1 cellular context compared by ENCODE assay signal in genomic region chr1:151762941-151763921, GRCh38.
TF ChIP-seq lines count a peak whose summit lies in the region.

TSS of gene MRPL9 (minus strand) at chr1:151763496. CDS start at chr1:151763479, 17 bp downstream.

TF ChIP-seq in WTC11, 78 proteins besides CTCF, POLR2A, EP300 and RAD21 (continued from another document and continues in another):
- TF ChIP-seq IRF2 (CRISPR knock-in tag; IDR thresholded peaks at IDR 0.05; ENCODE audit: borderline replicate concordance, low read depth) (no peak), JAZF1 (CRISPR knock-in tag; IDR thresholded peaks at IDR 0.05) (no peak), TCF7 (CRISPR knock-in tag; IDR thresholded peaks at IDR 0.05; ENCODE audit: low read depth) (no peak), PREB (CRISPR knock-in tag; IDR thresholded peaks at IDR 0.05; ENCODE audit: borderline replicate concordance) (no peak), AR (CRISPR knock-in tag; IDR thresholded peaks at IDR 0.05) (no peak), NR3C1 (CRISPR knock-in tag; conservative IDR thresholded peaks at IDR 0.05; ENCODE audit: low read depth) (no peak), ZNF416 (CRISPR knock-in tag; IDR thresholded peaks at IDR 0.05) (no peak), ZNF232 (CRISPR knock-in tag; IDR thresholded peaks at IDR 0.05) (no peak), SP1 (CRISPR knock-in tag; conservative IDR thresholded peaks at IDR 0.05) (peak; percentile 60), CBFB (CRISPR knock-in tag; IDR thresholded peaks at IDR 0.05; ENCODE audit: low read depth) (no peak), KAT7 (CRISPR knock-in tag; IDR thresholded peaks at IDR 0.05; ENCODE audit: borderline replicate concordance) (0 out of 2 replicates have a peak, but pooled peaks have one; percentile 49), AFF4 (CRISPR knock-in tag; IDR thresholded peaks at IDR 0.05; ENCODE audit: borderline replicate concordance) (no peak), TEAD4 (CRISPR knock-in tag; IDR thresholded peaks at IDR 0.05) (no peak), HMGA2 (CRISPR knock-in tag; IDR thresholded peaks at IDR 0.05) (no peak), FOXP4 (CRISPR knock-in tag; IDR thresholded peaks at IDR 0.05) (no peak), USF2 (CRISPR knock-in tag; IDR thresholded peaks at IDR 0.05) (no peak), ZSCAN18 (CRISPR knock-in tag; IDR thresholded peaks at IDR 0.05) (no peak), NFE2L1 (CRISPR knock-in tag; IDR thresholded peaks at IDR 0.05) (no peak), GABPB1 (CRISPR knock-in tag; IDR thresholded peaks at IDR 0.05) (no peak), GRHL2 (CRISPR knock-in tag; IDR thresholded peaks at IDR 0.05; ENCODE audit: insufficient replicate concordance, severe bottlenecking) (no peak), SMAD3 (CRISPR knock-in tag; IDR thresholded peaks at IDR 0.05; ENCODE audit: borderline replicate concordance) (no peak), ZBTB21 (CRISPR knock-in tag; IDR thresholded peaks at IDR 0.05; ENCODE audit: borderline replicate concordance) (no peak), ZNF281 (CRISPR knock-in tag; IDR thresholded peaks at IDR 0.05) (no peak), RORB (CRISPR knock-in tag; IDR thresholded peaks at IDR 0.05) (no peak), TP53 (CRISPR knock-in tag; IDR thresholded peaks at IDR 0.05) (no peak), ZNF512 (CRISPR knock-in tag; IDR thresholded peaks at IDR 0.05; ENCODE audit: borderline replicate concordance) (no peak), FOXK1 (CRISPR knock-in tag; IDR thresholded peaks at IDR 0.05) (peak; percentile 91), ZNF219 (CRISPR knock-in tag; IDR thresholded peaks at IDR 0.05; ENCODE audit: borderline replicate concordance) (no peak)
- TF ChIP-seq, protein P1, sequence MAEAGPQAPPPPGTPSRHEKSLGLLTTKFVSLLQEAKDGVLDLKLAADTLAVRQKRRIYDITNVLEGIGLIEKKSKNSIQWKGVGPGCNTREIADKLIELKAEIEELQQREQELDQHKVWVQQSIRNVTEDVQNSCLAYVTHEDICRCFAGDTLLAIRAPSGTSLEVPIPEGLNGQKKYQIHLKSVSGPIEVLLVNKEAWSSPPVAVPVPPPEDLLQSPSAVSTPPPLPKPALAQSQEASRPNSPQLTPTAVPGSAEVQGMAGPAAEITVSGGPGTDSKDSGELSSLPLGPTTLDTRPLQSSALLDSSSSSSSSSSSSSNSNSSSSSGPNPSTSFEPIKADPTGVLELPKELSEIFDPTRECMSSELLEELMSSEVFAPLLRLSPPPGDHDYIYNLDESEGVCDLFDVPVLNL (CRISPR knock-in tag; IDR thresholded peaks at IDR 0.05; ENCODE audit: borderline replicate concordance, low read depth): no peak
- TF ChIP-seq, protein P2, sequence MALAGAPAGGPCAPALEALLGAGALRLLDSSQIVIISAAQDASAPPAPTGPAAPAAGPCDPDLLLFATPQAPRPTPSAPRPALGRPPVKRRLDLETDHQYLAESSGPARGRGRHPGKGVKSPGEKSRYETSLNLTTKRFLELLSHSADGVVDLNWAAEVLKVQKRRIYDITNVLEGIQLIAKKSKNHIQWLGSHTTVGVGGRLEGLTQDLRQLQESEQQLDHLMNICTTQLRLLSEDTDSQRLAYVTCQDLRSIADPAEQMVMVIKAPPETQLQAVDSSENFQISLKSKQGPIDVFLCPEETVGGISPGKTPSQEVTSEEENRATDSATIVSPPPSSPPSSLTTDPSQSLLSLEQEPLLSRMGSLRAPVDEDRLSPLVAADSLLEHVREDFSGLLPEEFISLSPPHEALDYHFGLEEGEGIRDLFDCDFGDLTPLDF (CRISPR knock-in tag; IDR thresholded peaks at IDR 0.05): no peak
- TF ChIP-seq, protein P3, sequence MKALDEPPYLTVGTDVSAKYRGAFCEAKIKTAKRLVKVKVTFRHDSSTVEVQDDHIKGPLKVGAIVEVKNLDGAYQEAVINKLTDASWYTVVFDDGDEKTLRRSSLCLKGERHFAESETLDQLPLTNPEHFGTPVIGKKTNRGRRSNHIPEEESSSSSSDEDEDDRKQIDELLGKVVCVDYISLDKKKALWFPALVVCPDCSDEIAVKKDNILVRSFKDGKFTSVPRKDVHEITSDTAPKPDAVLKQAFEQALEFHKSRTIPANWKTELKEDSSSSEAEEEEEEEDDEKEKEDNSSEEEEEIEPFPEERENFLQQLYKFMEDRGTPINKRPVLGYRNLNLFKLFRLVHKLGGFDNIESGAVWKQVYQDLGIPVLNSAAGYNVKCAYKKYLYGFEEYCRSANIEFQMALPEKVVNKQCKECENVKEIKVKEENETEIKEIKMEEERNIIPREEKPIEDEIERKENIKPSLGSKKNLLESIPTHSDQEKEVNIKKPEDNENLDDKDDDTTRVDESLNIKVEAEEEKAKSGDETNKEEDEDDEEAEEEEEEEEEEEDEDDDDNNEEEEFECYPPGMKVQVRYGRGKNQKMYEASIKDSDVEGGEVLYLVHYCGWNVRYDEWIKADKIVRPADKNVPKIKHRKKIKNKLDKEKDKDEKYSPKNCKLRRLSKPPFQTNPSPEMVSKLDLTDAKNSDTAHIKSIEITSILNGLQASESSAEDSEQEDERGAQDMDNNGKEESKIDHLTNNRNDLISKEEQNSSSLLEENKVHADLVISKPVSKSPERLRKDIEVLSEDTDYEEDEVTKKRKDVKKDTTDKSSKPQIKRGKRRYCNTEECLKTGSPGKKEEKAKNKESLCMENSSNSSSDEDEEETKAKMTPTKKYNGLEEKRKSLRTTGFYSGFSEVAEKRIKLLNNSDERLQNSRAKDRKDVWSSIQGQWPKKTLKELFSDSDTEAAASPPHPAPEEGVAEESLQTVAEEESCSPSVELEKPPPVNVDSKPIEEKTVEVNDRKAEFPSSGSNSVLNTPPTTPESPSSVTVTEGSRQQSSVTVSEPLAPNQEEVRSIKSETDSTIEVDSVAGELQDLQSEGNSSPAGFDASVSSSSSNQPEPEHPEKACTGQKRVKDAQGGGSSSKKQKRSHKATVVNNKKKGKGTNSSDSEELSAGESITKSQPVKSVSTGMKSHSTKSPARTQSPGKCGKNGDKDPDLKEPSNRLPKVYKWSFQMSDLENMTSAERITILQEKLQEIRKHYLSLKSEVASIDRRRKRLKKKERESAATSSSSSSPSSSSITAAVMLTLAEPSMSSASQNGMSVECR (CRISPR knock-in tag; IDR thresholded peaks at IDR 0.05; ENCODE audit: borderline replicate concordance): no peak
